ENCODE assay signal across 12 cellular contexts in genomic region chr16:69830534-69831211, GRCh38.
DNase-seq lines count a peak whose midpoint lies in the region; ATAC-seq, FAIRE-seq and TF ChIP-seq lines count a peak whose summit lies in the region.
"Had no signal": no experiment of that assay in that cellular context is flagged by ENCODE, and none has a peak within 500 bp of the region (broad histone marks: within the 10 kb centered on the region; RNA-seq: fewer than 3 reads in every experiment).

No MANE protein-coding gene starts in this region.

- H3K36me3 ChIP-seq in body of pancreas (replicated peaks in 1 of 2; ENCODE audit: insufficient read depth in 1 of 2, low read depth in 2 of 2) (no peaks in the 10 kb centered on the region), lung (ENCODE audit: control insufficient read depth in 2 of 2, insufficient read depth in 2 of 2, low read length in 2 of 2) (peaks cover 0 to 6% of the 10 kb centered on the region in 2 donors), testis (ENCODE audit: low read depth, missing control alignments) (no peaks in the 10 kb centered on the region)

- FAIRE-seq in GM12891 (lab: Jason Lieb, UNC), result no peak

- peak in 1 of 3 donors; percentile 24 for TF ChIP-seq POLR2A in body of pancreas (IDR thresholded peaks at IDR 0.05)
- TF ChIP-seq POLR2A in testis (IDR thresholded peaks at IDR 0.05), result no peak
- no peak for TF ChIP-seq POLR2A in GM12891 (IDR thresholded peaks at IDR 0.05; ENCODE audit: low read depth, low read length)

- H3K27me3 ChIP-seq in body of pancreas, result no peaks in the 10 kb centered on the region
- H3K27me3 ChIP-seq in lung (ENCODE audit: control insufficient read depth, insufficient read depth), result no peaks in the 10 kb centered on the region
- H3K27me3 ChIP-seq in testis, result no peaks in the 10 kb centered on the region

- H3K9me3 ChIP-seq in body of pancreas (no peaks in the 10 kb centered on the region), lung (ENCODE audit: control insufficient read depth in 2 of 2, insufficient read depth in 1 of 2, low read length in 1 of 2) (no peaks in the 10 kb centered on the region), testis (no peaks in the 10 kb centered on the region)

- peak; percentile 4 for DNase-seq in NCI-H82 (lab: John Stamatoyannopoulos, UW)
- no peak for DNase-seq in NCI-H82 treated with DMSO at 0.1 percent for 48 hours (lab: John Stamatoyannopoulos, UW; ENCODE audit: unreplicated experiment)
- DNase-seq in body of pancreas, result peak in 2 of 4 donors; percentile 25 to 37
- DNase-seq in lung (ENCODE audit: low spot score), result peak; percentile 30
- no peak for DNase-seq in testis
- DNase-seq in GM12891 (ENCODE audit: insufficient read length, low spot score), result no peak
- DNase-seq in DMS79 treated with DMSO at 0.1 percent for 48 hours (lab: John Stamatoyannopoulos, UW), result no peak
- DNase-seq in activated CD4-positive, CD25-positive, alpha-beta regulatory T cell (lab: John Stamatoyannopoulos, UW), result no peak
- DNase-seq: activated gamma-delta T cell, NCI-H2171 had no signal

- H3K4me1 ChIP-seq in body of pancreas (peaks cover 95% of the 10 kb centered on the region), lung (ENCODE audit: control insufficient read depth in 2 of 2, insufficient read depth in 2 of 2, low read length in 2 of 2) (peaks cover 0 to 8% of the 10 kb centered on the region in 2 donors), testis (peaks cover 19% of the 10 kb centered on the region)

- H3K27ac ChIP-seq in body of pancreas (peak overlapping the region; percentile 77 to 88 (median 80)), lung (ENCODE audit: low read depth in 1 of 2, low read length in 1 of 2) (peak overlapping the region in 1 of 2 donors; percentile 68), testis (peak overlapping the region; percentile 55 to 72)
- H3K27ac ChIP-seq: 22Rv1, VCaP had no signal

- TF ChIP-seq CTCF in body of pancreas (IDR thresholded peaks at IDR 0.05) (no peak), lung (IDR thresholded peaks at IDR 0.05; ENCODE audit: control extremely low read depth, extremely low read depth) (no peak), testis (IDR thresholded peaks at IDR 0.05) (no peak)

- no peak overlapping the region for H3K4me3 ChIP-seq in body of pancreas
- H3K4me3 ChIP-seq in lung, result no peak overlapping the region
- no peak overlapping the region for H3K4me3 ChIP-seq in testis

- intact Hi-C loops in body of pancreas (cut with DNase I) (no loop called here), testis (cut with DNase I; ENCODE audit: low total_unique reads) (no loop called here)

- WGBS in body of pancreas, 2 donors, result 51 to 56% methylated on average over 10 of the region's 10 CpGs
- whole genome bisulfite sequencing in lung, 2 donors, result 54 to 70% methylated on average over 10 of the region's 10 CpGs
- WGBS in testis, 2 donors, result 64 to 73% methylated on average over 10 of the region's 10 CpGs

- ATAC-seq in body of pancreas (peak; percentile 26), lung (ENCODE audit: insufficient read depth, low FRiP score) (peak; percentile 45)

TF ChIP-seq in GM12891, 5 proteins besides CTCF, POLR2A, EP300 and RAD21:
- no peak for TF ChIP-seq POLR2AphosphoS5 (IDR thresholded peaks at IDR 0.05; ENCODE audit: low read depth, low read length)
- no peak for TF ChIP-seq PAX5 (IDR thresholded peaks at IDR 0.05; ENCODE audit: insufficient read depth, low read length, severe bottlenecking)
- no peak for TF ChIP-seq SPI1 (IDR thresholded peaks at IDR 0.05; ENCODE audit: low read depth, low read length)
- no peak for TF ChIP-seq POU2F2 (IDR thresholded peaks at IDR 0.05; ENCODE audit: low read depth, low read length)
- no peak for TF ChIP-seq TAF1 (IDR thresholded peaks at IDR 0.05; ENCODE audit: low read depth, low read length)

Comparison
In these comparisons a context has a peak if more than half of its experiments do, and no peak if none do; other contexts are left out.
1. DNase-seq: peak in NCI-H82 (single experiment) and lung (single experiment); none in NCI-H82 treated with DMSO at 0.1 percent for 48 hours (single experiment), testis (single experiment), GM12891 (single experiment), DMS79 treated with DMSO at 0.1 percent for 48 hours (single experiment) and activated CD4-positive, CD25-positive, alpha-beta regulatory T cell (0 of 4).